In the genomic region with DNA sequence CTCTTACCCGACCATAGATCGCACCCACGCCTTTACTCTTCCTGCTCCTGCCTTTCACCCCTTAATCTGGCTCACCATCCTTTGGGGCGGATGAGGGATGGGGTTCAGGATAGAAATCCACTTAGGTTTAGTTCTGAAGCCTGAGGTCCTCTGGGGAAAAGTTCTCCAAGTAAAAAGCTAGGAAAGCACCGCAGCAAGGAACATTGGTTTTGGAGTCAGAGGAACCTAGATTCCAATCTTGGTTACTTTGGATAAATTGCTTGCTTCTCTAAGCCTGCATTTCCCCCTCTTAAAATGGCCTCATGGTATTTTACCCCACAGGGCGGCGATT, we compare ENCODE assay signal across 1 cellular context.
TF ChIP-seq lines count a peak whose summit lies in the region.

No MANE protein-coding gene starts in this region.

TF ChIP-seq in HepG2, 621 proteins besides CTCF, POLR2A, EP300 and RAD21:
- TF ChIP-seq ZHX1 (CRISPR knock-in tag; IDR thresholded peaks at IDR 0.05; ENCODE audit: low read depth), result no peak
- TF ChIP-seq ZNF292 (CRISPR knock-in tag; IDR thresholded peaks at IDR 0.05; ENCODE audit: borderline replicate concordance, low read depth), result no peak
- TF ChIP-seq ZMYM3 (CRISPR knock-in tag; IDR thresholded peaks at IDR 0.05), result no peak
- no peak for TF ChIP-seq JDP2 (CRISPR knock-in tag; IDR thresholded peaks at IDR 0.05; ENCODE audit: borderline replicate concordance)
- no peak for TF ChIP-seq ZFP62 (CRISPR knock-in tag; IDR thresholded peaks at IDR 0.05)
- no peak for TF ChIP-seq ZFY (CRISPR knock-in tag; IDR thresholded peaks at IDR 0.05)
- TF ChIP-seq CHD4 (IDR thresholded peaks at IDR 0.05; ENCODE audit: borderline replicate concordance, low read length), result 0 out of 2 replicates have a peak, but pooled peaks have one; percentile 72
- no peak for TF ChIP-seq ZNF556 (CRISPR knock-in tag; IDR thresholded peaks at IDR 0.05; ENCODE audit: borderline replicate concordance)
- TF ChIP-seq HIVEP1 (CRISPR knock-in tag; IDR thresholded peaks at IDR 0.05), result no peak
- TF ChIP-seq TFDP2 (CRISPR knock-in tag; IDR thresholded peaks at IDR 0.05), result no peak
- TF ChIP-seq ZNF264 (CRISPR knock-in tag; IDR thresholded peaks at IDR 0.05), result no peak
- no peak for TF ChIP-seq SRSF1 (optimal IDR thresholded peaks at IDR 0.05; ENCODE audit: low read depth, low read length)
- TF ChIP-seq, protein P1, sequence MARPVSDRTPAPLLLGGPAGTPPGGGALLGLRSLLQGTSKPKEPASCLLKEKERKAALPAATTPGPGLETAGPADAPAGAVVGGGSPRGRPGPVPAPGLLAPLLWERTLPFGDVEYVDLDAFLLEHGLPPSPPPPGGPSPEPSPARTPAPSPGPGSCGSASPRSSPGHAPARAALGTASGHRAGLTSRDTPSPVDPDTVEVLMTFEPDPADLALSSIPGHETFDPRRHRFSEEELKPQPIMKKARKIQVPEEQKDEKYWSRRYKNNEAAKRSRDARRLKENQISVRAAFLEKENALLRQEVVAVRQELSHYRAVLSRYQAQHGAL (CRISPR knock-in tag; IDR thresholded peaks at IDR 0.05; ENCODE audit: not compliant biosample characterization), result no peak
- TF ChIP-seq, protein P2, sequence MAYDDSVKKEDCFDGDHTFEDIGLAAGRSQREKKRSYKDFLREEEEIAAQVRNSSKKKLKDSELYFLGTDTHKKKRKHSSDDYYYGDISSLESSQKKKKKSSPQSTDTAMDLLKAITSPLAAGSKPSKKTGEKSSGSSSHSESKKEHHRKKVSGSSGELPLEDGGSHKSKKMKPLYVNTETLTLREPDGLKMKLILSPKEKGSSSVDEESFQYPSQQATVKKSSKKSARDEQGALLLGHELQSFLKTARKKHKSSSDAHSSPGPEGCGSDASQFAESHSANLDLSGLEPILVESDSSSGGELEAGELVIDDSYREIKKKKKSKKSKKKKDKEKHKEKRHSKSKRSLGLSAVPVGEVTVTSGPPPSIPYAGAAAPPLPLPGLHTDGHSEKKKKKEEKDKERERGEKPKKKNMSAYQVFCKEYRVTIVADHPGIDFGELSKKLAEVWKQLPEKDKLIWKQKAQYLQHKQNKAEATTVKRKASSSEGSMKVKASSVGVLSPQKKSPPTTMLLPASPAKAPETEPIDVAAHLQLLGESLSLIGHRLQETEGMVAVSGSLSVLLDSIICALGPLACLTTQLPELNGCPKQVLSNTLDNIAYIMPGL (CRISPR knock-in tag; IDR thresholded peaks at IDR 0.05; ENCODE audit: borderline replicate concordance in 1 of 2, low read depth in 1 of 2), result no peak
- no peak for TF ChIP-seq KDM5B (CRISPR knock-in tag; IDR thresholded peaks at IDR 0.05; ENCODE audit: borderline replicate concordance)
- TF ChIP-seq ZNF143 (CRISPR knock-in tag; IDR thresholded peaks at IDR 0.05), result no peak
- TF ChIP-seq ZNF615 (CRISPR knock-in tag; IDR thresholded peaks at IDR 0.05; ENCODE audit: borderline replicate concordance), result peak; percentile 39; the same call in 1 of the 2 replicates
TF ChIP-seq in HepG2: peak in this region for 2.
